22 cellular contexts compared by ENCODE assay signal in the genomic region with DNA sequence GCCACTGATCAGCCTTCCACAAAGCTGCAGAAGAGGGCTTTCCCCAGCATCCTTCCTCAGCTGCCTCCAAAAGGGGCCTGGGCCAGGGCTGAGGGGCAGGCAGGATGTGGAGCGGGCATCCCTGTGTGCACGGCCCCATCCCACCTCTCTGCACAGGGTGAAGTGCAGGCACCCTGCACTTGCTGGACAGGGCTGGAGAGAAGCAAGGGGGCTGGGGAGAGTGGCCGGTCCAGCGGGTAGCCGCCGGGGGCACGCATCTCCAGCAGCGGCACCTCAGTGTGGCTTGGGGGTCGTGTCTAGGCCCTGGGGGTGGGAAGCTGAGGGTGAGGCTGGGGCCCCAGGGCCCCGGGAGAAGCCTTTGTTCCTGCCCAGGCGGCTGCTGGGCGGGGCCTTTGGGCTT. TPM values are rescaled to one million over a fixed set of nuclear protein-coding genes. Genes with fewer than 3 reads are reported as not detected.
DNase-seq lines count a peak whose midpoint lies in the region; ATAC-seq and TF ChIP-seq lines count a peak whose summit lies in the region.
"Had no signal": no experiment of that assay in that cellular context is flagged by ENCODE, and none has a peak within 500 bp of the region (broad histone marks: within the 10 kb centered on the region; RNA-seq: fewer than 3 reads in every experiment).

No MANE protein-coding gene starts in this region.

- no peak overlapping the region for H3K4me3 Mint-ChIP-seq in natural killer cell treated with Interleukin-12 subunit alpha and Interleukin-12 subunit beta and Interleukin-15 and Interleukin-18, amount 100 ng/mL, for 72 hours
- H3K4me3 Mint-ChIP-seq in natural killer cell (no peak overlapping the region), endodermal cell (no peak overlapping the region)
- H3K4me3 Mint-ChIP-seq: B cell; CD4-positive, CD25-positive, alpha-beta regulatory T cell; CD8-positive, alpha-beta memory T cell; GM23338; H9; HFFc6 had no signal

- no peak for TF ChIP-seq CTCF in natural killer cell (IDR thresholded peaks at IDR 0.05)
- TF ChIP-seq CTCF in endodermal cell (conservative IDR thresholded peaks at IDR 0.05) = no peak
- no peak for TF ChIP-seq CTCF in neutrophil (IDR thresholded peaks at IDR 0.05)

- H3K36me3 ChIP-seq in endodermal cell (ENCODE audit: control insufficient read depth, insufficient read depth, low read length) (no peaks in the 10 kb centered on the region), neutrophil (peaks cover 61% of the 10 kb centered on the region)
- peaks cover 17% of the 10 kb centered on the region for H3K36me3 ChIP-seq in effector memory CD4-positive, alpha-beta T cell (ENCODE audit: control insufficient read depth, insufficient read depth, low read length)

- H3K9me3 ChIP-seq in endodermal cell (ENCODE audit: control insufficient read depth, low read length) = no peaks in the 10 kb centered on the region
- H3K9me3 ChIP-seq in neutrophil = no peaks in the 10 kb centered on the region
- H3K9me3 ChIP-seq in effector memory CD4-positive, alpha-beta T cell (ENCODE audit: control insufficient read depth, low read length) = no peaks in the 10 kb centered on the region
- H3K9me3 ChIP-seq: BLaER1 had no signal

- no peaks in the 10 kb centered on the region for H3K4me1 ChIP-seq in endodermal cell (ENCODE audit: control insufficient read depth, insufficient read depth, low read length)
- H3K4me1 ChIP-seq in neutrophil (ENCODE audit: control insufficient read depth in 1 of 2, insufficient read depth in 1 of 2, low read depth in 1 of 2, low read length in 1 of 2) = peaks cover 21 to 22% of the 10 kb centered on the region in 2 experiments
- H3K4me1 ChIP-seq in effector memory CD4-positive, alpha-beta T cell (ENCODE audit: control insufficient read depth, insufficient read depth, low read length, poor library complexity, severe bottlenecking) = peaks cover 12% of the 10 kb centered on the region

- 91 to 93% methylated on average over 3 to 12 of the region's 12 CpGs for WGBS in endodermal cell (ENCODE audit: insufficient coverage in 1 of 2, insufficient read length in 1 of 2), 2 experiments

- peaks cover 21 to 31% of the 10 kb centered on the region in 2 donors for H3K4me1 Mint-ChIP-seq in natural killer cell treated with Interleukin-12 subunit alpha and Interleukin-12 subunit beta and Interleukin-15 and Interleukin-18, amount 100 ng/mL, for 72 hours (ENCODE audit: low read depth in 2 of 2)
- H3K4me1 Mint-ChIP-seq in natural killer cell = peaks cover 15 to 45% of the 10 kb centered on the region in 2 donors
- H3K4me1 Mint-ChIP-seq in endodermal cell = peaks cover 5% of the 10 kb centered on the region

- H3K27ac Mint-ChIP-seq in natural killer cell treated with Interleukin-12 subunit alpha and Interleukin-12 subunit beta and Interleukin-15 and Interleukin-18, amount 100 ng/mL, for 72 hours = no peak overlapping the region
- H3K27ac Mint-ChIP-seq in natural killer cell (peak overlapping the region in 1 of 2 donors; percentile 89), endodermal cell (no peak overlapping the region)
- H3K27ac Mint-ChIP-seq: B cell; CD4-positive, CD25-positive, alpha-beta regulatory T cell; GM23338; H9; HFFc6 had no signal

- H3K9me3 Mint-ChIP-seq in natural killer cell treated with Interleukin-12 subunit alpha and Interleukin-12 subunit beta and Interleukin-15 and Interleukin-18, amount 100 ng/mL, for 72 hours = no peaks in the 10 kb centered on the region
- H3K9me3 Mint-ChIP-seq in natural killer cell = no peaks in the 10 kb centered on the region
- peaks cover 61% of the 10 kb centered on the region for H3K9me3 Mint-ChIP-seq in endodermal cell
- H3K9me3 Mint-ChIP-seq: GM23338, HFFc6 had no signal

- peaks cover 4% of the 10 kb centered on the region for H3K36me3 Mint-ChIP-seq in natural killer cell treated with Interleukin-12 subunit alpha and Interleukin-12 subunit beta and Interleukin-15 and Interleukin-18, amount 100 ng/mL, for 72 hours
- H3K36me3 Mint-ChIP-seq in natural killer cell = no peaks in the 10 kb centered on the region
- peaks cover 2% of the 10 kb centered on the region for H3K36me3 Mint-ChIP-seq in endodermal cell (ENCODE audit: low read depth)

- intact Hi-C loops in natural killer cell (cut with micrococcal nuclease) = loop anchor here (2.0 to 5.0 kb wide), 2 partner anchors 19 to 90 kb away; partner anchors contain the start of gene ARHGAP4

- no peaks in the 10 kb centered on the region for H3K27me3 ChIP-seq in endodermal cell (ENCODE audit: control insufficient read depth, insufficient read depth, low read length, poor library complexity, severe bottlenecking)
- H3K27me3 ChIP-seq in neutrophil = no peaks in the 10 kb centered on the region
- no peaks in the 10 kb centered on the region for H3K27me3 ChIP-seq in effector memory CD4-positive, alpha-beta T cell (replicated peaks; ENCODE audit: control insufficient read depth, insufficient read depth, low read length, poor library complexity, severe bottlenecking)

- H3K27ac ChIP-seq in endodermal cell (ENCODE audit: low read depth, low read length) = no peak overlapping the region
- H3K27ac ChIP-seq in neutrophil = peak overlapping the region; percentile 5
- H3K27ac ChIP-seq in effector memory CD4-positive, alpha-beta T cell (ENCODE audit: insufficient read depth, low read length, poor library complexity, severe bottlenecking) = no peak overlapping the region
- H3K27ac ChIP-seq: 22Rv1, BLaER1, C4-2B had no signal

- H3K4me3 ChIP-seq in endodermal cell (ENCODE audit: low read length) (no peak overlapping the region), neutrophil (ENCODE audit: low read depth in 1 of 2, low read length in 1 of 2) (no peak overlapping the region)
- no peak overlapping the region for H3K4me3 ChIP-seq in effector memory CD4-positive, alpha-beta T cell (ENCODE audit: insufficient read depth, low read depth, low read length, poor library complexity, severe bottlenecking)
- H3K4me3 ChIP-seq: BLaER1, GM23338 had no signal

- peak; percentile 40 for DNase-seq in natural killer cell treated with Interleukin-12 subunit alpha and Interleukin-12 subunit beta and Interleukin-15 and Interleukin-18, amount 100 ng/mL, for 72 hours (ENCODE audit: low spot score)
- DNase-seq in natural killer cell = no peak
- DNase-seq in endodermal cell = peak; percentile 26
- no peak for DNase-seq in effector memory CD4-positive, alpha-beta T cell
- DNase-seq in cortex of kidney (lab: John Stamatoyannopoulos, UW) = no peak
- DNase-seq: CD4-positive, CD25-positive, alpha-beta regulatory T cell; CD8-positive, alpha-beta memory T cell; DMS 273 treated with DMSO at 0.1 percent for 48 hours; DMS79; EL; GDM1; H9; HFFc6 had no signal

- H3K9ac ChIP-seq in endodermal cell (ENCODE audit: extremely low read depth, low read length, poor library complexity, severe bottlenecking) = no peak overlapping the region
- H3K9ac ChIP-seq: BLaER1 had no signal

- ATAC-seq in natural killer cell treated with Interleukin-12 subunit alpha and Interleukin-12 subunit beta and Interleukin-15 and Interleukin-18, amount 100 ng/mL, for 72 hours = no peak
- no peak for ATAC-seq in natural killer cell
- no peak for ATAC-seq in HG03342 (IDR thresholded peaks at IDR 0.05; ENCODE audit: unreplicated experiment)
- ATAC-seq: GM23338, HCT116 had no signal

- peaks cover 0 to 3% of the 10 kb centered on the region in 2 donors for H3K27me3 Mint-ChIP-seq in natural killer cell treated with Interleukin-12 subunit alpha and Interleukin-12 subunit beta and Interleukin-15 and Interleukin-18, amount 100 ng/mL, for 72 hours
- H3K27me3 Mint-ChIP-seq in natural killer cell (ENCODE audit: low read depth in 2 of 2) (no peaks in the 10 kb centered on the region), endodermal cell (ENCODE audit: insufficient read depth) (no peaks in the 10 kb centered on the region)
- H3K27me3 Mint-ChIP-seq: B cell; CD4-positive, CD25-positive, alpha-beta regulatory T cell had no signal

RNA-seq across cellular contexts. Expression of gene AVPR2, which starts 3.0 kb away (rescaled TPM):
- total RNA-seq in natural killer cell treated with Interleukin-12 subunit alpha and Interleukin-12 subunit beta and Interleukin-15 and Interleukin-18, amount 100 ng/mL, for 72 hours = not detected
- total RNA-seq in natural killer cell (not detected), endodermal cell (not detected)
- not detected for polyA plus RNA-seq in endodermal cell (2013, experiment 1 of 2)
- not detected for polyA plus RNA-seq in endodermal cell (2013, experiment 2 of 2)
- total RNA-seq: B cell; CD4-positive, CD25-positive, alpha-beta regulatory T cell; CD8-positive, alpha-beta memory T cell; GM23338; H9; HFFc6 had no signal
- polyA plus RNA-seq: AG04450; CD4-positive, CD25-positive, alpha-beta regulatory T cell; CD8-positive, alpha-beta memory T cell; GM23338 had no signal

RNA-seq across cellular contexts. Expression of gene ARHGAP4, which starts 18.6 kb away (rescaled TPM):
- 100 to 1,000 TPM; 155 to 276 TPM for total RNA-seq in natural killer cell treated with Interleukin-12 subunit alpha and Interleukin-12 subunit beta and Interleukin-15 and Interleukin-18, amount 100 ng/mL, for 72 hours
- total RNA-seq in natural killer cell (100 to 1,000 TPM; 352 to 398 (median 384) TPM), endodermal cell (10 to 100 TPM; 56.0 to 65.0 TPM)
- polyA plus RNA-seq in endodermal cell (2013, experiment 1 of 2) = 10.5 TPM
- 10.0 TPM for polyA plus RNA-seq in endodermal cell (2013, experiment 2 of 2)

RNA-seq across cellular contexts. Expression of gene L1CAM, which starts 21.5 kb away (rescaled TPM):
- 1 to 10 TPM in 1 of 2 donors, under 1 TPM in 1; 0.74 to 1.2 TPM for total RNA-seq in natural killer cell treated with Interleukin-12 subunit alpha and Interleukin-12 subunit beta and Interleukin-15 and Interleukin-18, amount 100 ng/mL, for 72 hours
- under 1 TPM in 2 of 3 donors, not detected in 1; 0.23 to 0.98 TPM for total RNA-seq in natural killer cell
- 10 to 100 TPM in 1 of 2 donors, 1 to 10 TPM in 1; 7.5 to 29.0 TPM for total RNA-seq in endodermal cell
- polyA plus RNA-seq in endodermal cell (2013, experiment 1 of 2) = 42.4 TPM
- polyA plus RNA-seq in endodermal cell (2013, experiment 2 of 2) = 36.6 TPM

RNA-seq across cellular contexts. Expression of gene NAA10, which starts 27.4 kb away (rescaled TPM):
- 100 to 1,000 TPM; 115 to 175 TPM for total RNA-seq in natural killer cell treated with Interleukin-12 subunit alpha and Interleukin-12 subunit beta and Interleukin-15 and Interleukin-18, amount 100 ng/mL, for 72 hours
- total RNA-seq in natural killer cell (10 to 100 TPM; 63.4 to 82.3 (median 73.1) TPM), endodermal cell (10 to 100 TPM; 91.6 to 99.3 TPM)
- 99.4 TPM for polyA plus RNA-seq in endodermal cell (2013, experiment 1 of 2)
- 86.3 TPM for polyA plus RNA-seq in endodermal cell (2013, experiment 2 of 2)

RNA-seq across cellular contexts. Expression of gene RENBP, which starts 37.0 kb away (rescaled TPM):
- total RNA-seq in natural killer cell treated with Interleukin-12 subunit alpha and Interleukin-12 subunit beta and Interleukin-15 and Interleukin-18, amount 100 ng/mL, for 72 hours = 1 to 10 TPM; 4.8 to 5.4 TPM
- total RNA-seq in natural killer cell (10 to 100 TPM; 14.3 to 17.1 (median 15.2) TPM), endodermal cell (10 to 100 TPM; 12.0 to 17.5 TPM)
- polyA plus RNA-seq in endodermal cell (2013, experiment 1 of 2) = 9.5 TPM
- 7.5 TPM for polyA plus RNA-seq in endodermal cell (2013, experiment 2 of 2)
- polyA plus RNA-seq: CD8-positive, alpha-beta memory T cell had no signal

Comparison
In these comparisons a context has a peak if more than half of its experiments do, and no peak if none do; other contexts are left out.
1. DNase-seq: peak in natural killer cell treated with Interleukin-12 subunit alpha and Interleukin-12 subunit beta and Interleukin-15 and Interleukin-18, amount 100 ng/mL, for 72 hours (single experiment) and endodermal cell (single experiment); none in natural killer cell (single experiment), effector memory CD4-positive, alpha-beta T cell (0 of 3) and cortex of kidney (single experiment).